ENCODE assay signal across 17 cellular contexts in genomic region chr11:6596237-6596877, GRCh38. TPM values are rescaled to one million over a fixed set of nuclear protein-coding genes. Genes with fewer than 3 reads are reported as not detected.
A peak's percentile ranks its signal among the peaks of the same experiment; 100 is the strongest.
DNase-seq lines count a peak whose midpoint lies in the region; TF ChIP-seq lines count a peak whose summit lies in the region.
"Had no signal": no experiment of that assay in that cellular context is flagged by ENCODE, and none has a peak within 500 bp of the region (broad histone marks: within the 10 kb centered on the region; RNA-seq: fewer than 3 reads in every experiment).

No MANE protein-coding gene starts in this region.

- H2AFZ ChIP-seq in Karpas-422 (ENCODE audit: low read length), result no peak overlapping the region

- no peak for DNase-seq in WERI-Rb-1
- no peak for DNase-seq in dorsolateral prefrontal cortex
- DNase-seq in medulla oblongata (ENCODE audit: extremely low spot score), result peak; percentile 67
- no peak for DNase-seq in cerebellum (ENCODE audit: low spot score)
- no peak for DNase-seq in KG1 (lab: John Stamatoyannopoulos, UW)
- DNase-seq in Karpas-422, result no peak
- DNase-seq in NOMO-1 treated with DMSO at 0.1 percent for 48 hours (lab: John Stamatoyannopoulos, UW; ENCODE audit: unreplicated experiment), result no peak
- DNase-seq: activated CD8-positive, alpha-beta memory T cell treated with anti-CD3 and anti-CD28 coated beads, Interleukin-2, amount 50 U/mL, for 48 hours; H7; NCI-H1417; NCI-H226; OCI-M1; stimulated activated CD4-positive, alpha-beta T cell treated with anti-CD3 and anti-CD28 coated beads, Interleukin-12 subunit alpha, Interleukin-12 subunit beta, amount 100 ng/mL, for 4 hours had no signal

- intact Hi-C loops in dorsolateral prefrontal cortex (cut with DNase I), result no loop called here

- no peaks in the 10 kb centered on the region for H3K27me3 ChIP-seq in WERI-Rb-1 (ENCODE audit: insufficient read depth, low read depth, severe bottlenecking)
- no peaks in the 10 kb centered on the region for H3K27me3 ChIP-seq in dorsolateral prefrontal cortex
- H3K27me3 ChIP-seq in stomach smooth muscle (ENCODE audit: control insufficient read depth in 1 of 2, insufficient read depth in 2 of 2, low read length in 2 of 2), result no peaks in the 10 kb centered on the region
- no peaks in the 10 kb centered on the region for H3K27me3 ChIP-seq in Karpas-422 (ENCODE audit: low read length)
- H3K27me3 ChIP-seq: BLaER1 treated with 17β-estradiol and CSF1 and Interleukin-3, amounts not matched to agents 10 nM and 100 nM; tibial nerve had no signal

- H3K4me3 ChIP-seq in WERI-Rb-1 (ENCODE audit: low read depth, low read length), result no peak overlapping the region
- H3K4me3 ChIP-seq in dorsolateral prefrontal cortex, result peak overlapping the region in 18 of 59 donors; percentile 1 to 41 (median 14)
- peak overlapping the region in 1 of 2 donors; percentile 36 for H3K4me3 ChIP-seq in stomach smooth muscle (ENCODE audit: low read length in 2 of 2)
- H3K4me3 ChIP-seq in Karpas-422 (ENCODE audit: low read length), result no peak overlapping the region
- H3K4me3 ChIP-seq: BLaER1 treated with 17β-estradiol and CSF1 and Interleukin-3, amounts not matched to agents 10 nM and 100 nM; tibial nerve had no signal

- no peaks in the 10 kb centered on the region for H3K9me3 ChIP-seq in WERI-Rb-1 (ENCODE audit: severe bottlenecking)
- H3K9me3 ChIP-seq in stomach smooth muscle (ENCODE audit: control insufficient read depth in 2 of 2, low read length in 2 of 2), result no peaks in the 10 kb centered on the region
- H3K9me3 ChIP-seq in Karpas-422 (ENCODE audit: low read length), result no peaks in the 10 kb centered on the region
- H3K9me3 ChIP-seq: BLaER1 treated with 17β-estradiol and CSF1 and Interleukin-3, amounts not matched to agents 10 nM and 100 nM; tibial nerve had no signal

- H4K20me1 ChIP-seq in Karpas-422 (ENCODE audit: insufficient read depth, low read depth, low read length), result peaks cover 11% of the 10 kb centered on the region; the same call in 1 of the 2 replicates

- H3K79me2 ChIP-seq in Karpas-422 (ENCODE audit: low read length), result peaks cover 39% of the 10 kb centered on the region

- peak overlapping the region; percentile 62 for H3K27ac ChIP-seq in WERI-Rb-1
- peak overlapping the region; percentile 61 to 99 (median 89) for H3K27ac ChIP-seq in dorsolateral prefrontal cortex
- H3K27ac ChIP-seq in stomach smooth muscle (ENCODE audit: low read length), result peak overlapping the region; percentile 85
- H3K27ac ChIP-seq in Karpas-422 (ENCODE audit: low read length), result no peak overlapping the region
- H3K27ac ChIP-seq: BLaER1 treated with 17β-estradiol and CSF1 and Interleukin-3, amounts not matched to agents 10 nM and 100 nM; VCaP had no signal

- H3K9ac ChIP-seq in stomach smooth muscle (ENCODE audit: low read length in 2 of 2), result peak overlapping the region; percentile 4 to 62
- no peak overlapping the region for H3K9ac ChIP-seq in Karpas-422 (ENCODE audit: low read length)
- H3K9ac ChIP-seq: BLaER1 treated with 17β-estradiol and CSF1 and Interleukin-3, amounts not matched to agents 10 nM and 100 nM had no signal

- no peaks in the 10 kb centered on the region for H3K9me2 ChIP-seq in Karpas-422 (replicated peaks; ENCODE audit: insufficient read depth, low read length)

- no peak for TF ChIP-seq CTCF in WERI-Rb-1 (IDR thresholded peaks at IDR 0.05; ENCODE audit: low read depth, low read length)
- TF ChIP-seq CTCF in dorsolateral prefrontal cortex (IDR thresholded peaks at IDR 0.05 in 54 of 56, conservative IDR thresholded peaks at IDR 0.05 in 2 of 56; ENCODE audit: low read depth in 1 of 56, partially characterized antibody in 56 of 56), result no peak

- H3K36me3 ChIP-seq in WERI-Rb-1 (peaks cover 52% of the 10 kb centered on the region), stomach smooth muscle (ENCODE audit: control insufficient read depth in 2 of 2, insufficient read depth in 2 of 2, low read length in 2 of 2) (peaks cover 35 to 37% of the 10 kb centered on the region in 2 donors), Karpas-422 (ENCODE audit: insufficient read depth, low read length) (peaks cover 46% of the 10 kb centered on the region; the same call in 1 of the 2 replicates)

- no peak overlapping the region for H3K4me2 ChIP-seq in Karpas-422 (ENCODE audit: low read depth, low read length, poor library complexity, severe bottlenecking)
- H3K4me2 ChIP-seq: BLaER1 treated with 17β-estradiol and CSF1 and Interleukin-3, amounts not matched to agents 10 nM and 100 nM had no signal

- peaks cover 60% of the 10 kb centered on the region for H3K4me1 ChIP-seq in stomach smooth muscle (ENCODE audit: control insufficient read depth, insufficient read depth, low read length)
- H3K4me1 ChIP-seq in Karpas-422 (ENCODE audit: low read length), result no peaks in the 10 kb centered on the region

RNA-seq across cellular contexts. Expression of gene RRP8, which starts 7.1 kb away (rescaled TPM):
- total RNA-seq in dorsolateral prefrontal cortex, result 10 to 100 TPM; 17.7 to 34.3 (median 24.3) TPM
- 16.9 TPM for total RNA-seq in cerebellum
- total RNA-seq in Karpas-422 (2014; rRNA removed; shearing (Covaris generic); ENCODE audit: low replicate concordance), result 10.8 and 22.9 TPM in 2 replicates

RNA-seq across cellular contexts. Expression of gene ILK, which starts 7.2 kb away (rescaled TPM):
- total RNA-seq in dorsolateral prefrontal cortex, result 100 to 1,000 TPM in 20 of 120 experiments, 10 to 100 TPM in 100; 60.0 to 125 (median 89.3) TPM
- total RNA-seq in cerebellum, result 45.5 TPM
- total RNA-seq in Karpas-422 (2014; rRNA removed; shearing (Covaris generic); ENCODE audit: low replicate concordance), result 48.6 and 65.6 TPM in 2 replicates

RNA-seq across cellular contexts. Expression of gene TAF10, which starts 15.7 kb away (rescaled TPM):
- total RNA-seq in dorsolateral prefrontal cortex, result 100 to 1,000 TPM in 3 of 120 experiments, 10 to 100 TPM in 117; 45.6 to 116 (median 75.0) TPM
- total RNA-seq in cerebellum, result 11.3 TPM
- total RNA-seq in Karpas-422 (2014; rRNA removed; shearing (Covaris generic); ENCODE audit: low replicate concordance), result 158 and 192 TPM in 2 replicates

RNA-seq across cellular contexts. Expression of gene TPP1, which starts 22.9 kb away (rescaled TPM):
- total RNA-seq in dorsolateral prefrontal cortex, result 100 to 1,000 TPM in 118 of 120 experiments, 10 to 100 TPM in 2; 89.6 to 219 (median 142) TPM
- 19.1 TPM for total RNA-seq in cerebellum
- total RNA-seq in Karpas-422 (2014; rRNA removed; shearing (Covaris generic); ENCODE audit: low replicate concordance), result 41.5 and 45.5 TPM in 2 replicates

RNA-seq across cellular contexts. Expression of gene DCHS1, which starts 59.3 kb away (rescaled TPM):
- total RNA-seq in dorsolateral prefrontal cortex, result 10 to 100 TPM in 101 of 120 experiments, 1 to 10 TPM in 19; 6.7 to 24.3 (median 11.9) TPM
- total RNA-seq in cerebellum, result 62.2 TPM
- 0.04 and 0.11 TPM in 2 replicates for total RNA-seq in Karpas-422 (2014; rRNA removed; shearing (Covaris generic); ENCODE audit: low replicate concordance)
